In the genomic region with DNA sequence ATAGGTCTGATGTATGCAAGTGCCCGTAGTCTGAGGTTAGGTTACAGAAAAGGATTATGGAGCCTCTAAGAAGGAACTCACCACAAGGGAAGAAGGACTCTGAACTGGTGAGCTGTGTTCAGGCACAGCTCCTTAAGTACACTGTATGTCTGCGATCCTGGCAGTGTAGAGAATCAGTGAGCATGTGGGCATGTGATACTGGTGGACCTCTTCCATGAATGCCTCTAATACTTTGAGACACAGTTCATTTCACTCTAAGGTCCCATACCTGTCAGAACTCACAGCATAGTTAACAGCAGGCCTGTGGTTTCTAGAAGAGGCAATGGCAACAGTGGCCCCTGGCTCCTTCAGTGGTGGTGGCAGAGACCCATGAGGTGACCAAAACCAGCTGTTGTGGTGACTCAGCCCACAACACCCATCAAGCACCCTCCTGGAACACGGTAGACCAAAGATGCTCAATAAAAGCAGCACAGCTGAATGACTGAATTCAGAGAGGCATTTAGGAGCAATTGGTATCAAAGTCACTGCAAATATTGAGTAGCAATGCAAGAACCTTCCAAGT, we compare ENCODE assay signal across 12 cellular contexts. TPM values are rescaled to one million over a fixed set of nuclear protein-coding genes. Genes with fewer than 3 reads are reported as not detected.
A peak's percentile ranks its signal among the peaks of the same experiment; 100 is the strongest.
DNase-seq lines count a peak whose midpoint lies in the region; ATAC-seq and TF ChIP-seq lines count a peak whose summit lies in the region.
"Had no signal": no experiment of that assay in that cellular context is flagged by ENCODE, and none has a peak within 500 bp of the region (broad histone marks: within the 10 kb centered on the region; RNA-seq: fewer than 3 reads in every experiment).

No MANE protein-coding gene starts in this region.

- no peak overlapping the region for H3K27ac Mint-ChIP-seq in CD4-positive, alpha-beta memory T cell
- H3K27ac Mint-ChIP-seq: activated naive CD4-positive, alpha-beta T cell treated with anti-CD3 and anti-CD28 coated beads, Interleukin-2, amount 50 U/mL, for 24 hours had no signal

- no peaks in the 10 kb centered on the region for H3K36me3 Mint-ChIP-seq in CD4-positive, alpha-beta memory T cell
- H3K36me3 Mint-ChIP-seq: activated naive CD4-positive, alpha-beta T cell treated with anti-CD3 and anti-CD28 coated beads, Interleukin-2, amount 50 U/mL, for 24 hours had no signal

- no peaks in the 10 kb centered on the region for H3K9me3 Mint-ChIP-seq in CD4-positive, alpha-beta memory T cell
- H3K9me3 Mint-ChIP-seq: activated naive CD4-positive, alpha-beta T cell treated with anti-CD3 and anti-CD28 coated beads, Interleukin-2, amount 50 U/mL, for 24 hours had no signal

- H3K4me1 Mint-ChIP-seq in CD4-positive, alpha-beta memory T cell, result no peaks in the 10 kb centered on the region

- intact Hi-C loops in CD4-positive, alpha-beta memory T cell (cut with micrococcal nuclease), result loop anchor here (5.0 kb wide), 1 partner anchor 64 kb away; a partner anchor contains a TSS

- no peak for TF ChIP-seq CTCF in DND-41 (IDR thresholded peaks at IDR 0.05; ENCODE audit: borderline replicate concordance, extremely low read depth, low read length, poor library complexity, severe bottlenecking)

- H3K27me3 Mint-ChIP-seq in CD4-positive, alpha-beta memory T cell, result no peaks in the 10 kb centered on the region
- H3K27me3 Mint-ChIP-seq: activated naive CD4-positive, alpha-beta T cell treated with anti-CD3 and anti-CD28 coated beads, Interleukin-2, amount 50 U/mL, for 24 hours had no signal

- H2AFZ ChIP-seq in DND-41 (ENCODE audit: low read depth, low read length), result no peak overlapping the region

- H3K4me3 ChIP-seq in DND-41 (ENCODE audit: low read depth in 1 of 2, low read length in 2 of 2), result no peak overlapping the region
- H3K4me3 ChIP-seq in CD4-positive, alpha-beta memory T cell (ENCODE audit: low read length in 2 of 2), result no peak overlapping the region
- H3K4me3 ChIP-seq: prostate gland had no signal

- H3K4me1 ChIP-seq in DND-41 (ENCODE audit: insufficient read depth, low read length), result no peaks in the 10 kb centered on the region
- H3K4me1 ChIP-seq in CD4-positive, alpha-beta memory T cell (ENCODE audit: insufficient read depth, low read length), result no peaks in the 10 kb centered on the region
- H3K4me1 ChIP-seq: prostate gland had no signal

- POLR2A ChIA-PET in CD4-positive, alpha-beta memory T cell (lab: Charles Lee; ENCODE audit: partially characterized antibody), result interaction anchor here (0.9 kb wide), 1 partner anchor 94 kb away, joined by 3 read pairs; no protein-coding TSS in a partner anchor

- H3K27me3 ChIP-seq in DND-41 (ENCODE audit: insufficient read depth, low read length, poor library complexity), result peaks cover 16% of the 10 kb centered on the region
- no peaks in the 10 kb centered on the region for H3K27me3 ChIP-seq in CD4-positive, alpha-beta memory T cell (ENCODE audit: insufficient read depth, low read length)

- no peak overlapping the region for H3K9ac ChIP-seq in DND-41 (ENCODE audit: low read depth, low read length)

- peak; percentile 61 for TF ChIP-seq POLR2A in erythroblast (IDR thresholded peaks at IDR 0.05; ENCODE audit: low read length)

- CTCF ChIA-PET in CD4-positive, alpha-beta memory T cell (lab: Charles Lee; ENCODE audit: partially characterized antibody), result interaction anchor here (0.9 to 4.3 kb wide), 6 partner anchors 9 to 204 kb away, joined by 3 to 76 read pairs (median 4); no protein-coding TSS in a partner anchor

- H3K4me2 ChIP-seq in DND-41 (ENCODE audit: insufficient read depth, low read length), result no peak overlapping the region

- ATAC-seq in DND-41 (ENCODE audit: insufficient read depth, low read depth) (0 out of 3 replicates have a peak, but pooled peaks have one; percentile 35), GM19463 (IDR thresholded peaks at IDR 0.05; ENCODE audit: unreplicated experiment) (peak; percentile 88), GM19035 (IDR thresholded peaks at IDR 0.05; ENCODE audit: unreplicated experiment) (no peak)

- no peak overlapping the region for H3K4me3 Mint-ChIP-seq in CD4-positive, alpha-beta memory T cell
- H3K4me3 Mint-ChIP-seq: activated naive CD4-positive, alpha-beta T cell treated with anti-CD3 and anti-CD28 coated beads, Interleukin-2, amount 50 U/mL, for 24 hours had no signal

- H3K79me2 ChIP-seq in DND-41 (ENCODE audit: insufficient read depth, low read length), result no peaks in the 10 kb centered on the region

- no peaks in the 10 kb centered on the region for H3K36me3 ChIP-seq in DND-41 (ENCODE audit: insufficient read depth, low read length)
- no peaks in the 10 kb centered on the region for H3K36me3 ChIP-seq in CD4-positive, alpha-beta memory T cell (ENCODE audit: insufficient read depth, low read length)
- H3K36me3 ChIP-seq: prostate gland had no signal

- H3K27ac ChIP-seq in DND-41 (ENCODE audit: low read length), result no peak overlapping the region
- H3K27ac ChIP-seq in CD4-positive, alpha-beta memory T cell (ENCODE audit: low read depth, low read length), result no peak overlapping the region
- H3K27ac ChIP-seq: prostate gland had no signal

- H3K9me3 ChIP-seq in DND-41 (ENCODE audit: insufficient read depth, low read length, severe bottlenecking), result no peaks in the 10 kb centered on the region
- H3K9me3 ChIP-seq in CD4-positive, alpha-beta memory T cell (ENCODE audit: control insufficient read depth in 1 of 2, low read length in 2 of 2), result no peaks in the 10 kb centered on the region
- H3K9me3 ChIP-seq: prostate gland had no signal

- no peaks in the 10 kb centered on the region for H4K20me1 ChIP-seq in DND-41 (ENCODE audit: insufficient read depth, low read length)

- peak; percentile 8 for DNase-seq in DND-41
- peak; percentile 91 for DNase-seq in NAMALWA (ENCODE audit: low spot score)
- DNase-seq in erythroblast (lab: John Stamatoyannopoulos, UW), result peak in 1 of 2 experiments; percentile 11
- DNase-seq in iPS-NIHi11 (ENCODE audit: low spot score), result no peak
- DNase-seq in amygdala (lab: John Stamatoyannopoulos, UW), result no peak
- DNase-seq in CD4-positive, alpha-beta memory T cell, result no peak
- DNase-seq: head of caudate nucleus, Right ventricle myocardium superior had no signal

RNA-seq across cellular contexts. Expression of a gene that starts 6.9 kb away (rescaled TPM):
- total RNA-seq in CD4-positive, alpha-beta memory T cell, result not detected
- polyA plus RNA-seq in CD4-positive, alpha-beta memory T cell, result not detected
- total RNA-seq: prostate gland, Right ventricle myocardium superior had no signal

RNA-seq across cellular contexts. Expression of a gene that starts 52.9 kb away (rescaled TPM):
- total RNA-seq in CD4-positive, alpha-beta memory T cell, result 10 to 100 TPM; 18.8 to 22.4 TPM
- polyA plus RNA-seq in CD4-positive, alpha-beta memory T cell, result 10 to 100 TPM in 1 of 2 donors, 1 to 10 TPM in 1; 6.2 to 12.9 TPM

Comparison
In these comparisons a context has a peak if more than half of its experiments do, and no peak if none do; other contexts are left out.
1. DNase-seq: peak in DND-41 (single experiment) and NAMALWA (single experiment); none in iPS-NIHi11 (single experiment), amygdala (0 of 56) and CD4-positive, alpha-beta memory T cell (0 of 5).